ENCODE assay signal across 10 cellular contexts in genomic region chr12:19234171-19234704, GRCh38.
DNase-seq lines count a peak whose midpoint lies in the region; ATAC-seq and TF ChIP-seq lines count a peak whose summit lies in the region.
"Had no signal": no experiment of that assay in that cellular context is flagged by ENCODE, and none has a peak within 500 bp of the region (broad histone marks: within the 10 kb centered on the region; RNA-seq: fewer than 3 reads in every experiment).

No MANE protein-coding gene starts in this region.

- peaks cover 3% of the 10 kb centered on the region for H3K36me3 Mint-ChIP-seq in osteocyte (ENCODE audit: unreplicated experiment)

- H3K9ac ChIP-seq in MM.1S (ENCODE audit: low read length), result no peak overlapping the region

- no peak for TF ChIP-seq EP300 in upper lobe of left lung (IDR thresholded peaks at IDR 0.05)

- H3K27ac ChIP-seq in MM.1S (ENCODE audit: low read length) (no peak overlapping the region), upper lobe of left lung (peak overlapping the region in 1 of 4 donors; percentile 36)

- no peaks in the 10 kb centered on the region for H3K9me3 ChIP-seq in MM.1S (replicated peaks; ENCODE audit: insufficient read depth, low read length)
- H3K9me3 ChIP-seq in upper lobe of left lung, result peaks cover 0 to 4% (median 0%) of the 10 kb centered on the region in 4 donors

- H4K20me1 ChIP-seq in MM.1S (ENCODE audit: insufficient read depth, low read length), result no peaks in the 10 kb centered on the region

- H3K4me3 ChIP-seq in fibroblast of pulmonary artery (replicated peaks; ENCODE audit: low read depth, low read length) (no peak overlapping the region), MM.1S (ENCODE audit: low read length) (no peak overlapping the region), upper lobe of left lung (no peak overlapping the region)
- H3K4me3 ChIP-seq: MG63 had no signal

- H3K9me2 ChIP-seq in MM.1S (replicated peaks; ENCODE audit: insufficient read depth, low read length), result no peaks in the 10 kb centered on the region

- TF ChIP-seq CTCF in fibroblast of pulmonary artery (IDR thresholded peaks at IDR 0.05; ENCODE audit: low read length, missing control alignments) (no peak), osteocyte (IDR thresholded peaks at IDR 0.05) (no peak), MM.1S (IDR thresholded peaks at IDR 0.05; ENCODE audit: low read length) (no peak), upper lobe of left lung (IDR thresholded peaks at IDR 0.05) (no peak)

- peaks cover 50% of the 10 kb centered on the region for H3K4me1 Mint-ChIP-seq in osteocyte (ENCODE audit: unreplicated experiment)

- H3K4me2 ChIP-seq in MM.1S (ENCODE audit: low read depth, low read length), result no peak overlapping the region

- H3K27me3 ChIP-seq in MM.1S (replicated peaks; ENCODE audit: insufficient read depth, low read length), result no peaks in the 10 kb centered on the region
- no peaks in the 10 kb centered on the region for H3K27me3 ChIP-seq in upper lobe of left lung
- H3K27me3 ChIP-seq: MG63 had no signal

- H3K27me3 Mint-ChIP-seq in osteocyte (ENCODE audit: unreplicated experiment), result no peaks in the 10 kb centered on the region

- peak; percentile 12 for DNase-seq in H4 (ENCODE audit: low spot score)
- DNase-seq in RPMI7951 (ENCODE audit: low read depth), result peak; percentile 53
- peak; percentile 65 for DNase-seq in fibroblast of pulmonary artery (ENCODE audit: low read depth)
- DNase-seq in osteocyte (ENCODE audit: extremely low spot score, unreplicated experiment), result no peak
- no peak for DNase-seq in MM.1S
- no peak for DNase-seq in posterior vena cava (ENCODE audit: low spot score)
- no peak for DNase-seq in upper lobe of left lung
- DNase-seq in NCI-H1694 treated with DMSO at 0.1 percent for 48 hours (lab: John Stamatoyannopoulos, UW), result no peak
- DNase-seq: activated T-cell treated with anti-CD3 and anti-CD28 coated beads, Interleukin-2, amount 50 U/mL, for 48 hours; MG63 had no signal

- H3K9me3 Mint-ChIP-seq in osteocyte (ENCODE audit: unreplicated experiment), result peaks cover 2% of the 10 kb centered on the region

- H3K4me1 ChIP-seq in MM.1S (ENCODE audit: low read length) (no peaks in the 10 kb centered on the region), upper lobe of left lung (peaks cover 5 to 9% (median 8%) of the 10 kb centered on the region in 4 donors)

- intact Hi-C loops in posterior vena cava (cut with DNase I), result no loop called here

- no peaks in the 10 kb centered on the region for H3F3A ChIP-seq in MM.1S (ENCODE audit: insufficient read depth, low read length)

- no peak for TF ChIP-seq POLR2A in upper lobe of left lung (IDR thresholded peaks at IDR 0.05)

- no peaks in the 10 kb centered on the region for H3K79me2 ChIP-seq in MM.1S (ENCODE audit: low read length)

- H2AFZ ChIP-seq in MM.1S (ENCODE audit: low read length), result no peak overlapping the region

- peak overlapping the region; percentile 88 for H3K27ac Mint-ChIP-seq in osteocyte (ENCODE audit: unreplicated experiment)

- no peaks in the 10 kb centered on the region for H3K36me3 ChIP-seq in MM.1S (replicated peaks; ENCODE audit: insufficient read depth, low read length)
- no peaks in the 10 kb centered on the region for H3K36me3 ChIP-seq in upper lobe of left lung
- H3K36me3 ChIP-seq: MG63 had no signal

- WGBS in upper lobe of left lung, 2 donors, result 47 to 49% methylated on average over 3 of the region's 3 CpGs

- H3K4me3 Mint-ChIP-seq in osteocyte (ENCODE audit: unreplicated experiment), result no peak overlapping the region

- no peak for ATAC-seq in upper lobe of left lung (ENCODE audit: low FRiP score in 2 of 2)

Comparison
In these comparisons a context has a peak if more than half of its experiments do, and no peak if none do; other contexts are left out.
1. DNase-seq: peak in H4 (single experiment), RPMI7951 (single experiment) and fibroblast of pulmonary artery (single experiment); none in osteocyte (single experiment), MM.1S (single experiment), posterior vena cava (single experiment), upper lobe of left lung (0 of 2) and NCI-H1694 treated with DMSO at 0.1 percent for 48 hours (single experiment).